ENCODE assay signal across 9 cellular contexts in the genomic region with DNA sequence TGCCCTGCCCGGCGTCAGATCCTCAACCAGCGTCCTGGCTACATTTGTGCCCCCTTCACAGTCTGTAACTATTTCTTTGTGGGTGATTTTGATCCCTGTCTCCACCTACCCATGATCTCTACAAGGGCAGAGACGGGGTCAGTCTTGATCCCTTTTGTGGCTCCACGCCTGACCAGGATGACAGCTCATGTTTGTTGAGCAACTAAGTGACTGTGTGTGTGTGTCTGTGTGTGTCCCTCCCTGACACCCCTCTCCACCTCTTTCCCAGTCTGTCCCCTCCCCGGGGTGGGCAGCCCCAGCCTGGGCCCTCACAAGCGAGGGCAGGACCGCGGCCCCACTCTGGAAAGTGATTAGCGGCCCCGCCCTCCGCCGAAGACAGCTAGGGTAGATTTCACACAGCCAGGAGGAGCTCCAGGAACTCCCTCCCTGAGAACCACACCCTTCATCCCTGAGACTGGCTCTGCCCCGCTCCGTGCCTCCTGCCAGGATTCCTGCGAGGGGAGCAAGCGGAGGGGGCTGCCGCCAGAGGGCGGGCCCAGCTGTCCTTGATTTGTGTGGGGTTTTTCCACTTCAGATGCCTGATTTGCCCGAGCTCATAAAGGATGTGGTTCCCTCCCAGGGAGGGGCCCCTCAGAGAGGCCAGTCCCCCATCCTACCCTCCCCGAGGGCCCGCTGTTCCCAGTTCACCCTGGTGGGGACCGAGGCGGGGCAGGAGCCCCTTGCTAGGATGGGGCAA. TPM values are rescaled to one million over a fixed set of nuclear protein-coding genes. Genes with fewer than 3 reads are reported as not detected.
DNase-seq lines count a peak whose midpoint lies in the region; ATAC-seq and TF ChIP-seq lines count a peak whose summit lies in the region.
"Had no signal": no experiment of that assay in that cellular context is flagged by ENCODE, and none has a peak within 500 bp of the region (broad histone marks: within the 10 kb centered on the region; RNA-seq: fewer than 3 reads in every experiment).

No MANE protein-coding gene starts in this region.

- TF ChIP-seq CTCF in cardiac fibroblast (IDR thresholded peaks at IDR 0.05; ENCODE audit: low read depth, low read length) (peak; percentile 17), nephron (IDR thresholded peaks at IDR 0.05; ENCODE audit: unreplicated experiment in 3 of 3) (peak; percentile 40 to 45 (median 43))

- DNase-seq in DMS 273 (lab: John Stamatoyannopoulos, UW; ENCODE audit: unreplicated experiment) = peak; percentile 92
- peak; percentile 46 for DNase-seq in M059J (ENCODE audit: low read depth)
- peak; percentile 14 to 49 for DNase-seq in cardiac fibroblast (ENCODE audit: low read depth in 2 of 2)
- DNase-seq in activated CD8-positive, alpha-beta memory T cell treated with anti-CD3 and anti-CD28 coated beads, Interleukin-2, amount 50 U/mL, for 48 hours = no peak
- no peak for DNase-seq in AML-193 (lab: John Stamatoyannopoulos, UW)
- no peak for DNase-seq in activated CD4-positive, CD25-positive, alpha-beta regulatory T cell treated with anti-CD3 and anti-CD28 coated beads, Interleukin-2, amount 50 U/mL, for 72 hours
- DNase-seq: stomach had no signal

- no peak for ATAC-seq in GM21717 (IDR thresholded peaks at IDR 0.05; ENCODE audit: unreplicated experiment)

- H3K27ac Mint-ChIP-seq in nephron = peak overlapping the region in 2 of 3 experiments; percentile 38 to 51

- H3K36me3 Mint-ChIP-seq in nephron (ENCODE audit: low read depth) = no peaks in the 10 kb centered on the region

- H3K4me3 Mint-ChIP-seq in nephron = no peak overlapping the region

- H3K27me3 Mint-ChIP-seq in nephron (ENCODE audit: low read depth) = peaks cover 66% of the 10 kb centered on the region

- peaks cover 2% of the 10 kb centered on the region for H3K9me3 Mint-ChIP-seq in nephron

- H3K4me3 ChIP-seq in cardiac fibroblast (replicated peaks in 1 of 2; ENCODE audit: low read depth in 2 of 2, low read length in 2 of 2) = no peak overlapping the region
- H3K4me3 ChIP-seq: stomach had no signal

- peaks cover 6% of the 10 kb centered on the region for H3K4me1 Mint-ChIP-seq in nephron

RNA-seq across cellular contexts. Expression of gene HS3ST6, which starts 5.3 kb away (rescaled TPM):
- not detected in 2 replicates for total RNA-seq in M059J (2014; rRNA removed; shearing (Covaris generic))
- total RNA-seq: stomach had no signal

RNA-seq across cellular contexts. Expression of gene MSRB1, which starts 19.5 kb away (rescaled TPM):
- total RNA-seq in M059J (2014; rRNA removed; shearing (Covaris generic)) = 16.2 and 27.8 TPM in 2 replicates

RNA-seq across cellular contexts. Expression of gene RPL3L, which starts 31.0 kb away (rescaled TPM):
- total RNA-seq in M059J (2014; rRNA removed; shearing (Covaris generic)) = 0.52 TPM in 1 of 2 replicates, not detected in the other
- total RNA-seq: stomach had no signal

RNA-seq across cellular contexts. Expression of gene NDUFB10, which starts 35.9 kb away (rescaled TPM):
- 287 and 304 TPM in 2 replicates for total RNA-seq in M059J (2014; rRNA removed; shearing (Covaris generic))

RNA-seq across cellular contexts. Expression of gene RPS2, which starts 41.2 kb away (rescaled TPM):
- 1,628 and 1,651 TPM in 2 replicates for total RNA-seq in M059J (2014; rRNA removed; shearing (Covaris generic))

Comparison
In these comparisons a context has a peak if more than half of its experiments do, and no peak if none do; other contexts are left out.
1. DNase-seq: peak in DMS 273 (single experiment), M059J (single experiment) and cardiac fibroblast (2 of 2); none in activated CD8-positive, alpha-beta memory T cell treated with anti-CD3 and anti-CD28 coated beads, Interleukin-2, amount 50 U/mL, for 48 hours (single experiment), AML-193 (0 of 2) and activated CD4-positive, CD25-positive, alpha-beta regulatory T cell treated with anti-CD3 and anti-CD28 coated beads, Interleukin-2, amount 50 U/mL, for 72 hours (single experiment).